ENCODE assay signal across 8 cellular contexts in genomic region chr12:75722714-75723200, GRCh38.
DNase-seq lines count a peak whose midpoint lies in the region; ATAC-seq and TF ChIP-seq lines count a peak whose summit lies in the region.

No MANE protein-coding gene starts in this region.

- no peak overlapping the region for H3K4me3 ChIP-seq in right atrium auricular region
- H3K4me3 ChIP-seq in skeletal muscle satellite cell (ENCODE audit: low read length): no peak overlapping the region

- H3K27ac ChIP-seq in right atrium auricular region: peak overlapping the region; percentile 45 to 62

- H3K4me1 Mint-ChIP-seq in activated naive CD8-positive, alpha-beta T cell treated with anti-CD3 and anti-CD28 coated beads for 36 hours: peaks cover 14% of the 10 kb centered on the region

- peaks cover 13% of the 10 kb centered on the region for H3K36me3 Mint-ChIP-seq in activated naive CD8-positive, alpha-beta T cell treated with anti-CD3 and anti-CD28 coated beads for 36 hours

- ATAC-seq in GM18520 (IDR thresholded peaks at IDR 0.05; ENCODE audit: unreplicated experiment) (peak; percentile 90), HG03108 (IDR thresholded peaks at IDR 0.05; ENCODE audit: unreplicated experiment) (peak; percentile 86), HG02588 (IDR thresholded peaks at IDR 0.05; ENCODE audit: unreplicated experiment) (no peak)

- peak overlapping the region; percentile 15 for H3K4me3 Mint-ChIP-seq in activated naive CD8-positive, alpha-beta T cell treated with anti-CD3 and anti-CD28 coated beads for 36 hours

- TF ChIP-seq CTCF in AG09319 (IDR thresholded peaks at IDR 0.05; ENCODE audit: low read depth, low read length): no peak
- no peak for TF ChIP-seq CTCF in right atrium auricular region (IDR thresholded peaks at IDR 0.05)

- H3K27me3 ChIP-seq in right atrium auricular region (no peaks in the 10 kb centered on the region), skeletal muscle satellite cell (ENCODE audit: control insufficient read depth, insufficient read depth, low read length) (no peaks in the 10 kb centered on the region)

- H3K4me1 ChIP-seq in right atrium auricular region (peaks cover 0 to 52% of the 10 kb centered on the region in 2 donors), skeletal muscle satellite cell (ENCODE audit: control insufficient read depth, insufficient read depth, low read length) (peaks cover 52% of the 10 kb centered on the region)

- H3K27me3 Mint-ChIP-seq in activated naive CD8-positive, alpha-beta T cell treated with anti-CD3 and anti-CD28 coated beads for 36 hours: peaks cover 5% of the 10 kb centered on the region

- H3K27ac Mint-ChIP-seq in activated naive CD8-positive, alpha-beta T cell treated with anti-CD3 and anti-CD28 coated beads for 36 hours: peak overlapping the region; percentile 90

- peak; percentile 70 for DNase-seq in AG09319 (ENCODE audit: extremely low read depth, low read depth)
- peak; percentile 60 for DNase-seq in OCI-M1 (lab: John Stamatoyannopoulos, UW)
- peak; percentile 26 for DNase-seq in activated naive CD8-positive, alpha-beta T cell treated with anti-CD3 and anti-CD28 coated beads for 36 hours
- DNase-seq in right atrium auricular region (ENCODE audit: low spot score): peak; percentile 77

- H3K36me3 ChIP-seq in right atrium auricular region (no peaks in the 10 kb centered on the region), skeletal muscle satellite cell (ENCODE audit: insufficient read depth, low read length) (no peaks in the 10 kb centered on the region)

- H3K9ac ChIP-seq in skeletal muscle satellite cell (ENCODE audit: low read depth, low read length): peak overlapping the region; percentile 42

- peaks cover 7% of the 10 kb centered on the region for H3K9me3 Mint-ChIP-seq in activated naive CD8-positive, alpha-beta T cell treated with anti-CD3 and anti-CD28 coated beads for 36 hours

- H3K9me3 ChIP-seq in right atrium auricular region: no peaks in the 10 kb centered on the region
- H3K9me3 ChIP-seq in skeletal muscle satellite cell (replicated peaks; ENCODE audit: low read length): no peaks in the 10 kb centered on the region

- peak overlapping the region; percentile 19 for H3K4me2 ChIP-seq in skeletal muscle satellite cell (ENCODE audit: low read length)

Comparison
In these comparisons a context has a peak if more than half of its experiments do, and no peak if none do; other contexts are left out.
1. DNase-seq: peak in every context shown above with its lines; median percentile 77 in right atrium auricular region; 70 in AG09319; 60 in OCI-M1; 26 in activated naive CD8-positive, alpha-beta T cell treated with anti-CD3 and anti-CD28 coated beads for 36 hours.